ENCODE assay signal across 14 cellular contexts in genomic region chr15:59420986-59421618, GRCh38. TPM values are rescaled to one million over a fixed set of nuclear protein-coding genes. Genes with fewer than 3 reads are reported as not detected.
DNase-seq lines count a peak whose midpoint lies in the region; ATAC-seq, FAIRE-seq and TF ChIP-seq lines count a peak whose summit lies in the region.
"Had no signal": no experiment of that assay in that cellular context is flagged by ENCODE, and none has a peak within 500 bp of the region (broad histone marks: within the 10 kb centered on the region; RNA-seq: fewer than 3 reads in every experiment).

No MANE protein-coding gene starts in this region.

- no peak overlapping the region for H3K23ac ChIP-seq in IMR-90 (ENCODE audit: low read depth, low read length)

- H3K36me3 ChIP-seq in IMR-90 (ENCODE audit: control insufficient read depth, insufficient read depth, low read length), result no peaks in the 10 kb centered on the region
- H3K36me3 ChIP-seq: gastroesophageal sphincter had no signal

- 4% methylated on average over 9 of the region's 16 CpGs; no CpG with 5 or more reads in 1 of the 2 experiments for WGBS in IMR-90 (ENCODE audit: extremely low coverage in 2 of 2, insufficient read length in 1 of 2), 2 experiments

- no peak overlapping the region for H2BK20ac ChIP-seq in IMR-90 (ENCODE audit: low read depth, low read length)

- intact Hi-C loops in IMR-90 (cut with micrococcal nuclease), result no loop called here

- H2BK15ac ChIP-seq in IMR-90 (ENCODE audit: low read depth, low read length), result no peak overlapping the region

- H3K4me1 ChIP-seq in IMR-90 (ENCODE audit: control insufficient read depth, insufficient read depth, low read length), result no peaks in the 10 kb centered on the region
- H3K4me1 ChIP-seq: Caco-2, gastroesophageal sphincter had no signal

- H3K27me3 ChIP-seq in IMR-90 (ENCODE audit: control insufficient read depth, insufficient read depth, low read length), result peaks cover 21% of the 10 kb centered on the region

- no peak overlapping the region for H3K27ac ChIP-seq in IMR-90 (ENCODE audit: insufficient read depth, low read length)
- H3K27ac ChIP-seq: gastroesophageal sphincter had no signal

- no peak overlapping the region for H4K5ac ChIP-seq in IMR-90 (ENCODE audit: low read depth, low read length)

- no peak overlapping the region for H3K4me2 ChIP-seq in IMR-90 (ENCODE audit: low read depth, low read length)

- H2AK5ac ChIP-seq in IMR-90 (ENCODE audit: low read depth, low read length), result no peak overlapping the region

- H3K4ac ChIP-seq in IMR-90 (ENCODE audit: low read depth, low read length), result no peak overlapping the region

- no peak overlapping the region for H2BK5ac ChIP-seq in IMR-90 (ENCODE audit: low read depth, low read length, poor library complexity, severe bottlenecking)

- no peaks in the 10 kb centered on the region for H3K9me3 ChIP-seq in IMR-90 (ENCODE audit: control insufficient read depth, insufficient read depth, low read length)
- H3K9me3 ChIP-seq: Caco-2, gastroesophageal sphincter had no signal

- H4K20me1 ChIP-seq in IMR-90 (ENCODE audit: insufficient read depth, low read length), result no peaks in the 10 kb centered on the region

- TF ChIP-seq CTCF in IMR-90 (conservative IDR thresholded peaks at IDR 0.05; ENCODE audit: low read depth, low read length), result no peak; the same call in 1 of the 2 replicates
- no peak for TF ChIP-seq CTCF in foreskin fibroblast (IDR thresholded peaks at IDR 0.05; ENCODE audit: low read depth, low read length)

- in situ Hi-C loops in IMR-90 (cut with MboI; ENCODE audit: low sequenced_read_pairs), result no loop called here

- dilution Hi-C loops in IMR-90 (cut with HindIII; ENCODE audit: low sequenced_read_pairs, unreplicated experiment), result no loop called here

- TF ChIP-seq POLR2A in IMR-90 (IDR thresholded peaks at IDR 0.05; ENCODE audit: low read depth, low read length), result no peak

- no peak for FAIRE-seq in urothelium cell line (lab: Jason Lieb, UNC)
- FAIRE-seq: colon, RCC 7860 had no signal

- DNase-seq in IMR-90, result peak; percentile 55
- peak; percentile 51 for DNase-seq in astrocyte of the hippocampus (ENCODE audit: low read depth, low spot score)
- peak; percentile 26 to 67 for DNase-seq in foreskin fibroblast
- peak; percentile 38 for DNase-seq in urothelium cell line (ENCODE audit: low spot score)
- DNase-seq: activated gamma-delta T cell, left ventricle myocardium superior, NCI-H1092 had no signal

- H2BK120ac ChIP-seq in IMR-90 (ENCODE audit: low read depth, low read length), result no peak overlapping the region

- no peak overlapping the region for H4K8ac ChIP-seq in IMR-90 (ENCODE audit: low read depth in 2 of 2, low read length in 2 of 2)

- peak; percentile 76 for ATAC-seq in IMR-90 (ENCODE audit: low read depth)
- no peak for ATAC-seq in GM21737 (IDR thresholded peaks at IDR 0.05; ENCODE audit: unreplicated experiment)
- ATAC-seq in HG02981 (IDR thresholded peaks at IDR 0.05; ENCODE audit: unreplicated experiment), result no peak
- ATAC-seq in HG03196 (IDR thresholded peaks at IDR 0.05; ENCODE audit: unreplicated experiment), result no peak
- ATAC-seq: gastroesophageal sphincter, left ventricle myocardium superior had no signal

- H2AFZ ChIP-seq in IMR-90 (replicated peaks; ENCODE audit: low read length, poor library complexity), result no peak overlapping the region

- CTCF ChIA-PET in IMR-90 (lab: Yijun Ruan, JAX), result interaction anchor here (0.7 kb wide), 1 partner anchor 150 kb away, joined by 4 read pairs; no protein-coding TSS in a partner anchor

- no peaks in the 10 kb centered on the region for H3K9me1 ChIP-seq in IMR-90 (ENCODE audit: insufficient read depth, low read length)

- no peaks in the 10 kb centered on the region for H3K79me1 ChIP-seq in IMR-90 (ENCODE audit: low read depth in 1 of 2, low read length in 2 of 2)

- H4K91ac ChIP-seq in IMR-90 (ENCODE audit: insufficient read depth, low read depth, low read length), result no peak overlapping the region

- H3K56ac ChIP-seq in IMR-90 (ENCODE audit: extremely low read depth, insufficient read depth, low read length), result no peak overlapping the region

- no peak overlapping the region for H2AK9ac ChIP-seq in IMR-90 (replicated peaks; ENCODE audit: low read depth, low read length, poor library complexity)

- no peak overlapping the region for H3K4me3 ChIP-seq in IMR-90 (ENCODE audit: insufficient read depth, low read depth, low read length)
- H3K4me3 ChIP-seq in foreskin fibroblast (ENCODE audit: low read depth in 1 of 2, low read length in 2 of 2), result no peak overlapping the region
- H3K4me3 ChIP-seq: gastroesophageal sphincter had no signal

- POLR2A ChIA-PET in IMR-90 (lab: Charles Lee; ENCODE audit: unreplicated experiment), result no interaction called here

- H3K14ac ChIP-seq in IMR-90 (replicated peaks; ENCODE audit: low read depth, low read length), result no peak overlapping the region

- no peak overlapping the region for H3K18ac ChIP-seq in IMR-90 (ENCODE audit: low read depth, low read length)

- H3K9ac ChIP-seq in IMR-90 (ENCODE audit: low read depth, low read length), result no peak overlapping the region

- TF ChIP-seq RAD21 in IMR-90 (IDR thresholded peaks at IDR 0.05; ENCODE audit: low read length), result no peak

- BruUV-seq in IMR-90 (replicated peaks; lab: Mats Ljungman, UMichigan), result no TSS peak

TF ChIP-seq in IMR-90, 13 proteins besides CTCF, POLR2A, EP300 and RAD21:
- TF ChIP-seq CEBPB (IDR thresholded peaks at IDR 0.05; ENCODE audit: low read depth, low read length) (no peak), ELK1 (IDR thresholded peaks at IDR 0.05; ENCODE audit: borderline replicate concordance, low read depth, low read length) (no peak), BHLHE40 (IDR thresholded peaks at IDR 0.05; ENCODE audit: low read depth, low read length) (no peak), SMC3 (IDR thresholded peaks at IDR 0.05; ENCODE audit: low read depth, low read length) (no peak), RCOR1 (IDR thresholded peaks at IDR 0.05; ENCODE audit: insufficient replicate concordance, low read length) (no peak), MAZ (IDR thresholded peaks at IDR 0.05; ENCODE audit: borderline replicate concordance, low read depth, low read length) (no peak), MAFK (IDR thresholded peaks at IDR 0.05; ENCODE audit: low read depth, low read length) (no peak), RFX5 (IDR thresholded peaks at IDR 0.05; ENCODE audit: low read depth, low read length) (no peak), FOS (IDR thresholded peaks at IDR 0.05; ENCODE audit: low read depth, low read length) (no peak), MXI1 (IDR thresholded peaks at IDR 0.05; ENCODE audit: borderline replicate concordance, low read depth, low read length) (no peak), USF2 (IDR thresholded peaks at IDR 0.05; ENCODE audit: low read depth, low read length) (no peak)

RNA-seq across cellular contexts. Expression of gene FAM81A, which starts 16.9 kb away (rescaled TPM):
- total RNA-seq in IMR-90 (2012; rRNA removed), result not detected in 2 replicates
- polyA plus RNA-seq in IMR-90 (2012; rRNA removed), result not detected in 2 replicates
- polyA plus RNA-seq in IMR-90 (2012; cell fraction: cytosol; rRNA removed), result not detected in 2 replicates
- not detected in 2 replicates for polyA plus RNA-seq in IMR-90 (2012; cell fraction: nucleus; rRNA removed; ENCODE audit: low replicate concordance)

RNA-seq across cellular contexts. Expression of gene MYO1E, which starts 48.4 kb away (rescaled TPM):
- total RNA-seq in IMR-90 (2012; rRNA removed), result 35.8 and 37.3 TPM in 2 replicates
- 13.4 and 13.5 TPM in 2 replicates for polyA plus RNA-seq in IMR-90 (2012; rRNA removed)
- 15.1 and 17.9 TPM in 2 replicates for polyA plus RNA-seq in IMR-90 (2012; cell fraction: cytosol; rRNA removed)
- 13.0 and 24.0 TPM in 2 replicates for polyA plus RNA-seq in IMR-90 (2012; cell fraction: nucleus; rRNA removed; ENCODE audit: low replicate concordance)
